ENCODE assay signal across 14 cellular contexts in genomic region chr4:126106658-126107057, GRCh38.
A peak's percentile ranks its signal among the peaks of the same experiment; 100 is the strongest.
DNase-seq lines count a peak whose midpoint lies in the region; TF ChIP-seq lines count a peak whose summit lies in the region.
"Had no signal": no experiment of that assay in that cellular context is flagged by ENCODE, and none has a peak within 500 bp of the region (broad histone marks: within the 10 kb centered on the region; RNA-seq: fewer than 3 reads in every experiment).

No MANE protein-coding gene starts in this region.

- H3K27me3 ChIP-seq in H9 (ENCODE audit: insufficient read depth, low read length) (no peaks in the 10 kb centered on the region), PC-9 (ENCODE audit: insufficient read depth, low read depth) (no peaks in the 10 kb centered on the region), uterus (no peaks in the 10 kb centered on the region)
- H3K27me3 ChIP-seq: body of pancreas, tibial nerve had no signal

- no peak for TF ChIP-seq POLR2A in uterus (IDR thresholded peaks at IDR 0.05)

- no peak overlapping the region for H3T11ph ChIP-seq in H9 (ENCODE audit: low read length)

- H3K9me3 Mint-ChIP-seq in H9 = peaks cover 2 to 3% of the 10 kb centered on the region in 2 experiments; a peak in 3 of 5 replicates
- H3K9me3 Mint-ChIP-seq in glutamatergic neuron (ENCODE audit: unreplicated experiment) = no peaks in the 10 kb centered on the region

- H2BK12ac ChIP-seq in H9 (ENCODE audit: insufficient read length, low read depth, low read length) = no peak overlapping the region

- no peak overlapping the region for H3K4me2 ChIP-seq in H9 (ENCODE audit: insufficient read depth, insufficient read length, low read length)
- no peak overlapping the region for H3K4me2 ChIP-seq in PC-9

- no peaks in the 10 kb centered on the region for H3F3A ChIP-seq in PC-9 (ENCODE audit: insufficient read depth, low read depth)

- H4K8ac ChIP-seq in H9 (replicated peaks; ENCODE audit: insufficient read length, low read depth, low read length) = no peak overlapping the region

- DNase-seq in H9 (peak; percentile 30), PC-9 (no peak), glutamatergic neuron (no peak), kidney glomerular epithelial cell (lab: John Stamatoyannopoulos, UW) (no peak), MV-4-11 (lab: John Stamatoyannopoulos, UW) (no peak), 8988T (no peak), uterus (no peak)
- DNase-seq: activated T-cell treated with anti-CD3 and anti-CD28 coated beads, Interleukin-2, amount 50 U/mL, for 72 hours; body of pancreas; CD4-positive, CD25-positive, alpha-beta regulatory T cell; NCI-H1930 had no signal

- H3K27me3 Mint-ChIP-seq in H9 (ENCODE audit: low read depth) (no peaks in the 10 kb centered on the region), glutamatergic neuron (ENCODE audit: unreplicated experiment) (no peaks in the 10 kb centered on the region)
- H3K27me3 Mint-ChIP-seq: CD4-positive, CD25-positive, alpha-beta regulatory T cell had no signal

- H4K91ac ChIP-seq in H9 (ENCODE audit: insufficient read length, low read depth, low read length) = no peak overlapping the region

- H3K4me1 ChIP-seq in H9 (ENCODE audit: insufficient read depth, low read length) (no peaks in the 10 kb centered on the region), PC-9 (replicated peaks; ENCODE audit: insufficient read depth) (no peaks in the 10 kb centered on the region), uterus (no peaks in the 10 kb centered on the region)
- H3K4me1 ChIP-seq: body of pancreas, tibial nerve had no signal

- no peak overlapping the region for H3K18ac ChIP-seq in H9 (ENCODE audit: insufficient read length, low read depth, low read length)

- no peak overlapping the region for H2BK120ac ChIP-seq in H9 (ENCODE audit: low read depth, low read length, poor library complexity, severe bottlenecking)

- no peak overlapping the region for H2AK5ac ChIP-seq in H9 (ENCODE audit: insufficient read length, low read length)

- no peaks in the 10 kb centered on the region for H3K36me3 ChIP-seq in PC-9 (ENCODE audit: low read depth)
- no peaks in the 10 kb centered on the region for H3K36me3 ChIP-seq in uterus
- H3K36me3 ChIP-seq: tibial nerve had no signal

- BruUV-seq in PC-9 (replicated peaks; lab: Mats Ljungman, UMichigan) = no TSS peak

- no peak overlapping the region for H3K14ac ChIP-seq in H9 (ENCODE audit: insufficient read depth, low read length)

- POLR2A ChIA-PET in PC-9 (lab: Charles Lee; ENCODE audit: unreplicated experiment) = no interaction called here

- H3K36me3 Mint-ChIP-seq in H9 (ENCODE audit: insufficient read depth in 1 of 3, low read depth in 3 of 3) (peaks cover 0 to 2% (median 2%) of the 10 kb centered on the region in 3 experiments; a peak in 3 of 7 replicates), glutamatergic neuron (ENCODE audit: unreplicated experiment) (peaks cover 4% of the 10 kb centered on the region)
- H3K36me3 Mint-ChIP-seq: CD4-positive, CD25-positive, alpha-beta regulatory T cell had no signal

- no peak overlapping the region for H3K4me3 ChIP-seq in PC-9
- no peak overlapping the region for H3K4me3 ChIP-seq in uterus
- H3K4me3 ChIP-seq: body of pancreas, tibial nerve had no signal

- no peak overlapping the region for H4K5ac ChIP-seq in H9 (ENCODE audit: insufficient read length, low read depth, low read length)

- no peak overlapping the region for H3K56ac ChIP-seq in H9 (ENCODE audit: insufficient read length, low read depth, low read length)

- intact Hi-C loops in PC-9 (cut with micrococcal nuclease; ENCODE audit: unreplicated experiment) = no loop called here
- intact Hi-C loops in uterus (cut with DNase I; ENCODE audit: low total_unique reads) = no loop called here

- no peak overlapping the region for H2AFZ ChIP-seq in H9 (ENCODE audit: low read length)
- H2AFZ ChIP-seq in PC-9 = no peak overlapping the region

- no peak overlapping the region for H2BK5ac ChIP-seq in H9 (ENCODE audit: insufficient read length, low read length)

- no peak overlapping the region for H3K23ac ChIP-seq in H9 (ENCODE audit: insufficient read length, low read depth, low read length)

- H3K27ac ChIP-seq in C4-2B (no peak overlapping the region), H9 (ENCODE audit: insufficient read length, low read depth, low read length) (no peak overlapping the region), PC-9 (no peak overlapping the region), uterus (no peak overlapping the region)
- H3K27ac ChIP-seq: body of pancreas, RWPE1, tibial nerve had no signal

- H3K9ac ChIP-seq in H9 (ENCODE audit: extremely low read depth, insufficient read length, low read length) = no peak overlapping the region

- no peaks in the 10 kb centered on the region for H3K9me2 ChIP-seq in PC-9 (ENCODE audit: insufficient read depth)

- H3K4me3 Mint-ChIP-seq in H9 (no peak overlapping the region), glutamatergic neuron (ENCODE audit: unreplicated experiment) (no peak overlapping the region)
- H3K4me3 Mint-ChIP-seq: activated T-cell treated with anti-CD3 and anti-CD28 coated beads, Interleukin-2, amount 50 U/mL, for 72 hours; CD4-positive, CD25-positive, alpha-beta regulatory T cell had no signal

- H4K20me1 ChIP-seq in H9 (ENCODE audit: control insufficient read depth, insufficient read depth, insufficient read length) = no peaks in the 10 kb centered on the region
- no peaks in the 10 kb centered on the region for H4K20me1 ChIP-seq in PC-9 (ENCODE audit: insufficient read depth)

- H3K23me2 ChIP-seq in H9 (ENCODE audit: insufficient read length, low read depth, low read length, poor library complexity, severe bottlenecking) = no peaks in the 10 kb centered on the region

- H3K4me1 Mint-ChIP-seq in H9 (no peaks in the 10 kb centered on the region), glutamatergic neuron (ENCODE audit: low read depth, unreplicated experiment) (no peaks in the 10 kb centered on the region)
- H3K4me1 Mint-ChIP-seq: CD4-positive, CD25-positive, alpha-beta regulatory T cell had no signal

- H3K4ac ChIP-seq in H9 (ENCODE audit: low read depth, low read length) = no peak overlapping the region

- WGBS in H9 (ENCODE audit: extremely low coverage, insufficient read length, low lambda C conversion rate) = no CpG with 5 or more reads among the region's 8 CpGs

- H3K79me2 ChIP-seq in H9 (ENCODE audit: insufficient read depth, low read length) = no peaks in the 10 kb centered on the region; the same call in 1 of the 2 replicates
- H3K79me2 ChIP-seq in PC-9 (ENCODE audit: low read depth) = no peaks in the 10 kb centered on the region

- H2BK20ac ChIP-seq in H9 (ENCODE audit: low read depth, low read length, poor library complexity, severe bottlenecking) = no peak overlapping the region

- H2BK15ac ChIP-seq in H9 (ENCODE audit: low read depth, low read length) = no peak overlapping the region

- TF ChIP-seq CTCF in C4-2B (conservative IDR thresholded peaks at IDR 0.05) (peak; percentile 67), H9 (conservative IDR thresholded peaks at IDR 0.05) (peak; percentile 63), PC-9 (conservative IDR thresholded peaks at IDR 0.05) (peak; percentile 46; the same call in 1 of the 2 replicates), glutamatergic neuron (IDR thresholded peaks at IDR 0.05; ENCODE audit: partially characterized antibody, unreplicated experiment) (peak; percentile 35), uterus (IDR thresholded peaks at IDR 0.05) (no peak)

- H3K9me3 ChIP-seq in H9 (ENCODE audit: control insufficient read depth, low read depth, low read length) (no peaks in the 10 kb centered on the region), PC-9 (ENCODE audit: insufficient read depth, low read depth) (no peaks in the 10 kb centered on the region), uterus (no peaks in the 10 kb centered on the region)
- H3K9me3 ChIP-seq: body of pancreas had no signal

- no peaks in the 10 kb centered on the region for H3K79me1 ChIP-seq in H9 (ENCODE audit: insufficient read depth, low read depth, low read length, poor library complexity, severe bottlenecking)

- no peak overlapping the region for H3K27ac Mint-ChIP-seq in H9
- H3K27ac Mint-ChIP-seq in glutamatergic neuron (ENCODE audit: unreplicated experiment) = no peak overlapping the region
- H3K27ac Mint-ChIP-seq: activated T-cell treated with anti-CD3 and anti-CD28 coated beads, Interleukin-2, amount 50 U/mL, for 72 hours; CD4-positive, CD25-positive, alpha-beta regulatory T cell had no signal

- CTCF ChIA-PET in PC-9 (lab: Charles Lee) = interaction anchor here (0.6 kb wide), 1 partner anchor 493 kb away, joined by 4 read pairs; no protein-coding TSS in a partner anchor

Comparison
In these comparisons a context has a peak if more than half of its experiments do, and no peak if none do; other contexts are left out.
1. CTCF ChIP-seq: peak in C4-2B (single experiment), H9 (single experiment), PC-9 (single experiment) and glutamatergic neuron (single experiment); none in uterus (0 of 4).